15 cellular contexts compared by ENCODE assay signal in the genomic region with DNA sequence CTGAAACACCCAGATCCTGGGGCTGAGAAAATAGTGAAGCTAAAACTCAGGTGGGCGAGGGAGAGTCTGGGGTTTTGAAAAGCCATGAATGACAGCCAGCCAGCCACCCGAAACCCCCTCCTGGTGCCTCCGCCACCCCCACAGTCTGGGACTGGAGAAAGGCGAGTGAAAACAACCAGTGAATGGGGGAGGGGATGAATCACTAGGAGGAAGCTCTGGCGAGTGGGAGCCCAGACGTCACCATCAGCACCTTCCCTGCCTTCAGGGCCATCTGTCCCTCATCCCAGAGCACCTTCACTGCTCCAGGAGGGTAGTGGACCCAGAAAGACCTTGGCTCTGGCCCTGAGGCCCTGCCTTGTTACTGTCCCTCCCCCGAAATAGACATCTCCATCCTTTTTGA. TPM values are rescaled to one million over a fixed set of nuclear protein-coding genes. Genes with fewer than 3 reads are reported as not detected.
DNase-seq lines count a peak whose midpoint lies in the region; ATAC-seq, FAIRE-seq and TF ChIP-seq lines count a peak whose summit lies in the region.
"Had no signal": no experiment of that assay in that cellular context is flagged by ENCODE, and none has a peak within 500 bp of the region (broad histone marks: within the 10 kb centered on the region; RNA-seq: fewer than 3 reads in every experiment).

No MANE protein-coding gene starts in this region.

- H3K27me3 Mint-ChIP-seq in activated naive CD8-positive, alpha-beta T cell treated with anti-CD3 and anti-CD28 coated beads, Interleukin-2, amount 50 U/mL, for 24 hours = no peaks in the 10 kb centered on the region
- no peaks in the 10 kb centered on the region for H3K27me3 Mint-ChIP-seq in natural killer cell treated with Interleukin-12 subunit alpha and Interleukin-12 subunit beta and Interleukin-15 and Interleukin-18, amount 100 ng/mL, for 72 hours

- TF ChIP-seq CTCF in pancreas (IDR thresholded peaks at IDR 0.05) = no peak
- TF ChIP-seq CTCF in smooth muscle cell (IDR thresholded peaks at IDR 0.05; ENCODE audit: borderline replicate concordance, insufficient read depth, poor library complexity, severe bottlenecking) = no peak

- H3K9me3 ChIP-seq in pancreas (no peaks in the 10 kb centered on the region), smooth muscle cell (replicated peaks; ENCODE audit: low read depth) (no peaks in the 10 kb centered on the region)
- H3K9me3 ChIP-seq: SJCRH30, thyroid gland had no signal

- no peaks in the 10 kb centered on the region for H3K9me3 Mint-ChIP-seq in activated naive CD8-positive, alpha-beta T cell treated with anti-CD3 and anti-CD28 coated beads, Interleukin-2, amount 50 U/mL, for 24 hours
- no peaks in the 10 kb centered on the region for H3K9me3 Mint-ChIP-seq in natural killer cell treated with Interleukin-12 subunit alpha and Interleukin-12 subunit beta and Interleukin-15 and Interleukin-18, amount 100 ng/mL, for 72 hours
- H3K9me3 Mint-ChIP-seq: CD14-positive monocyte, WTC11 had no signal

- H3K4me3 ChIP-seq in pancreas = no peak overlapping the region
- no peak overlapping the region for H3K4me3 ChIP-seq in smooth muscle cell
- H3K4me3 ChIP-seq: SJCRH30, thyroid gland had no signal

- intact Hi-C loops in pancreas (cut with DNase I) = loop anchor here in 1 of 3 donors (10.0 kb wide), 1 partner anchor 48 kb away; no protein-coding TSS in a partner anchor

- no peaks in the 10 kb centered on the region for H3F3A ChIP-seq in smooth muscle cell (ENCODE audit: low read depth)

- peak overlapping the region; percentile 29 for H3K27ac Mint-ChIP-seq in activated naive CD8-positive, alpha-beta T cell treated with anti-CD3 and anti-CD28 coated beads, Interleukin-2, amount 50 U/mL, for 24 hours
- no peak overlapping the region for H3K27ac Mint-ChIP-seq in natural killer cell treated with Interleukin-12 subunit alpha and Interleukin-12 subunit beta and Interleukin-15 and Interleukin-18, amount 100 ng/mL, for 72 hours
- H3K27ac Mint-ChIP-seq: progenitor cell of endocrine pancreas, WTC11 had no signal

- peaks cover 64% of the 10 kb centered on the region for H3K4me1 Mint-ChIP-seq in activated naive CD8-positive, alpha-beta T cell treated with anti-CD3 and anti-CD28 coated beads, Interleukin-2, amount 50 U/mL, for 24 hours
- H3K4me1 Mint-ChIP-seq in natural killer cell treated with Interleukin-12 subunit alpha and Interleukin-12 subunit beta and Interleukin-15 and Interleukin-18, amount 100 ng/mL, for 72 hours (ENCODE audit: low read depth in 2 of 2) = peaks cover 7 to 19% of the 10 kb centered on the region in 2 donors

- 85 to 86% methylated on average over 7 of the region's 7 CpGs for WGBS in pancreas, 2 donors
- 35% methylated on average over 7 of the region's 7 CpGs for WGBS in smooth muscle cell (ENCODE audit: low lambda C conversion rate)

- H3K79me2 ChIP-seq in smooth muscle cell (ENCODE audit: low read depth) = no peaks in the 10 kb centered on the region

- H3K4me2 ChIP-seq in smooth muscle cell = no peak overlapping the region

- peaks cover 9 to 30% (median 18%) of the 10 kb centered on the region in 3 donors for H3K4me1 ChIP-seq in pancreas
- H3K4me1 ChIP-seq in smooth muscle cell (ENCODE audit: low read depth) = no peaks in the 10 kb centered on the region
- H3K4me1 ChIP-seq: SJCRH30 had no signal

- peak overlapping the region; percentile 39 for H3K4me3 Mint-ChIP-seq in activated naive CD8-positive, alpha-beta T cell treated with anti-CD3 and anti-CD28 coated beads, Interleukin-2, amount 50 U/mL, for 24 hours
- no peak overlapping the region for H3K4me3 Mint-ChIP-seq in natural killer cell treated with Interleukin-12 subunit alpha and Interleukin-12 subunit beta and Interleukin-15 and Interleukin-18, amount 100 ng/mL, for 72 hours
- H3K4me3 Mint-ChIP-seq: CD14-positive monocyte, WTC11 had no signal

- no peaks in the 10 kb centered on the region for H4K20me1 ChIP-seq in smooth muscle cell (ENCODE audit: low read depth)

- no peaks in the 10 kb centered on the region for H3K36me3 Mint-ChIP-seq in activated naive CD8-positive, alpha-beta T cell treated with anti-CD3 and anti-CD28 coated beads, Interleukin-2, amount 50 U/mL, for 24 hours (ENCODE audit: low read depth)
- H3K36me3 Mint-ChIP-seq in natural killer cell treated with Interleukin-12 subunit alpha and Interleukin-12 subunit beta and Interleukin-15 and Interleukin-18, amount 100 ng/mL, for 72 hours = no peaks in the 10 kb centered on the region
- H3K36me3 Mint-ChIP-seq: CD14-positive monocyte, WTC11 had no signal

- no peak overlapping the region for H3K9ac ChIP-seq in smooth muscle cell (ENCODE audit: low read depth)

- H3K27me3 ChIP-seq in pancreas = no peaks in the 10 kb centered on the region
- H3K27me3 ChIP-seq in smooth muscle cell (ENCODE audit: low read depth) = no peaks in the 10 kb centered on the region
- H3K27me3 ChIP-seq: thyroid gland had no signal

- DNase-seq in G401 (ENCODE audit: low spot score) = peak; percentile 78
- peak; percentile 21 for DNase-seq in T-helper 9 cell
- DNase-seq in activated naive CD8-positive, alpha-beta T cell treated with anti-CD3 and anti-CD28 coated beads, Interleukin-2, amount 50 U/mL, for 24 hours = peak; percentile 59
- DNase-seq in stimulated activated CD4-positive, alpha-beta T cell treated with anti-CD3 and anti-CD28 coated beads, Interleukin-2, amount 100 ng/mL, for 4 hours (ENCODE audit: low read depth) = peak; percentile 64
- DNase-seq in SHP77 (lab: John Stamatoyannopoulos, UW) = no peak
- DNase-seq in pancreas = no peak
- DNase-seq in smooth muscle cell (lab: John Stamatoyannopoulos, UW; ENCODE audit: unreplicated experiment) = no peak
- no peak for DNase-seq in natural killer cell treated with Interleukin-12 subunit alpha and Interleukin-12 subunit beta and Interleukin-15 and Interleukin-18, amount 100 ng/mL, for 72 hours (ENCODE audit: low spot score)
- DNase-seq: NCI-H1417, NCI-H69, SJCRH30, thyroid gland had no signal

- peak overlapping the region in 1 of 4 donors; percentile 17 for H3K27ac ChIP-seq in pancreas
- H3K27ac ChIP-seq in smooth muscle cell (ENCODE audit: low read depth) = no peak overlapping the region
- H3K27ac ChIP-seq: SJCRH30, thyroid gland had no signal

- no peak for FAIRE-seq in pancreas (lab: Jason Lieb, UNC)

- no peak overlapping the region for H2AFZ ChIP-seq in smooth muscle cell (ENCODE audit: low read depth)

- in situ Hi-C loops in G401 (cut with HindIII; ENCODE audit: low sequenced_read_pairs) = no loop called here

- peak; percentile 55 for ATAC-seq in activated naive CD8-positive, alpha-beta T cell treated with anti-CD3 and anti-CD28 coated beads, Interleukin-2, amount 50 U/mL, for 24 hours
- ATAC-seq in pancreas = no peak
- ATAC-seq in natural killer cell treated with Interleukin-12 subunit alpha and Interleukin-12 subunit beta and Interleukin-15 and Interleukin-18, amount 100 ng/mL, for 72 hours = no peak
- ATAC-seq: WTC11 had no signal

- H3K36me3 ChIP-seq in pancreas = peaks cover 0 to 15% (median 0%) of the 10 kb centered on the region in 3 donors
- no peaks in the 10 kb centered on the region for H3K36me3 ChIP-seq in smooth muscle cell (ENCODE audit: low read depth)
- H3K36me3 ChIP-seq: SJCRH30, thyroid gland had no signal

RNA-seq across cellular contexts. Expression of a gene that starts 9.2 kb away (rescaled TPM):
- not detected in 2 replicates for total RNA-seq in G401 (2014; rRNA removed; shearing (Covaris generic))
- total RNA-seq in pancreas (10 to 100 TPM; 11.9 to 28.8 (median 23.1) TPM), smooth muscle cell (not detected in 2 replicates)
- polyA plus RNA-seq in pancreas (10 to 100 TPM; 17.1 to 36.7 TPM), smooth muscle cell (not detected in 2 replicates)
- 1 to 10 TPM in 1 of 2 donors, under 1 TPM in 1; 0.17 to 1.3 TPM for total RNA-seq in natural killer cell treated with Interleukin-12 subunit alpha and Interleukin-12 subunit beta and Interleukin-15 and Interleukin-18, amount 100 ng/mL, for 72 hours
- total RNA-seq: progenitor cell of endocrine pancreas, SJCRH30 had no signal
- polyA plus RNA-seq: CD14-positive monocyte had no signal

RNA-seq across cellular contexts. Expression of a gene that starts 17.2 kb away (rescaled TPM):
- not detected in 2 replicates for total RNA-seq in G401 (2014; rRNA removed; shearing (Covaris generic))
- under 1 TPM; 0.15 to 0.52 (median 0.26) TPM for total RNA-seq in pancreas
- polyA plus RNA-seq in pancreas = under 1 TPM; 0.27 to 0.89 TPM
- total RNA-seq in smooth muscle cell = not detected in 2 replicates
- not detected in 2 replicates for polyA plus RNA-seq in smooth muscle cell
- not detected for total RNA-seq in natural killer cell treated with Interleukin-12 subunit alpha and Interleukin-12 subunit beta and Interleukin-15 and Interleukin-18, amount 100 ng/mL, for 72 hours
- total RNA-seq: progenitor cell of endocrine pancreas, SJCRH30, WTC11 had no signal
- polyA plus RNA-seq: CD14-positive monocyte had no signal

RNA-seq across cellular contexts. Expression of a gene that starts 17.2 kb away (rescaled TPM):
- total RNA-seq in G401 (2014; rRNA removed; shearing (Covaris generic)) = not detected in 2 replicates
- 1 to 10 TPM in 1 of 6 donors, under 1 TPM in 5; 0.35 to 1.2 (median 0.59) TPM for total RNA-seq in pancreas
- under 1 TPM; 0.40 to 0.68 TPM for polyA plus RNA-seq in pancreas
- total RNA-seq in smooth muscle cell = not detected in 2 replicates
- 1.2 TPM in 1 of 2 replicates, not detected in the other for polyA plus RNA-seq in smooth muscle cell
- total RNA-seq in natural killer cell treated with Interleukin-12 subunit alpha and Interleukin-12 subunit beta and Interleukin-15 and Interleukin-18, amount 100 ng/mL, for 72 hours = 1 to 10 TPM in 1 of 2 donors, not detected in 1; 1.5 TPM
- total RNA-seq: SJCRH30 had no signal
- polyA plus RNA-seq: CD14-positive monocyte had no signal

RNA-seq across cellular contexts. Expression of a gene that starts 31.1 kb away (rescaled TPM):
- total RNA-seq in G401 (2014; rRNA removed; shearing (Covaris generic)) = not detected in 2 replicates
- total RNA-seq in pancreas (under 1 TPM in 1 of 6 donors, not detected in 5; 0.17 TPM), smooth muscle cell (0.76 and 2.1 TPM in 2 replicates)
- polyA plus RNA-seq in pancreas (not detected), smooth muscle cell (1.0 and 1.3 TPM in 2 replicates)
- not detected for total RNA-seq in natural killer cell treated with Interleukin-12 subunit alpha and Interleukin-12 subunit beta and Interleukin-15 and Interleukin-18, amount 100 ng/mL, for 72 hours
- total RNA-seq: progenitor cell of endocrine pancreas, thyroid gland, WTC11 had no signal
- polyA plus RNA-seq: CD14-positive monocyte had no signal

RNA-seq across cellular contexts. Expression of a gene that starts 32.1 kb away (rescaled TPM):
- total RNA-seq in G401 (2014; rRNA removed; shearing (Covaris generic)) = 20.6 and 21.2 TPM in 2 replicates
- 1 to 10 TPM; 2.6 to 7.5 (median 4.1) TPM for total RNA-seq in pancreas
- 1 to 10 TPM; 2.6 to 4.2 TPM for polyA plus RNA-seq in pancreas
- 3.9 and 8.5 TPM in 2 replicates for total RNA-seq in smooth muscle cell
- polyA plus RNA-seq in smooth muscle cell = 3.9 and 4.7 TPM in 2 replicates
- 10 to 100 TPM; 13.5 to 14.0 TPM for total RNA-seq in natural killer cell treated with Interleukin-12 subunit alpha and Interleukin-12 subunit beta and Interleukin-15 and Interleukin-18, amount 100 ng/mL, for 72 hours

Comparison
In these comparisons a context has a peak if more than half of its experiments do, and no peak if none do; other contexts are left out.
1. DNase-seq: peak in G401 (single experiment), T-helper 9 cell (single experiment), activated naive CD8-positive, alpha-beta T cell treated with anti-CD3 and anti-CD28 coated beads, Interleukin-2, amount 50 U/mL, for 24 hours (single experiment) and stimulated activated CD4-positive, alpha-beta T cell treated with anti-CD3 and anti-CD28 coated beads, Interleukin-2, amount 100 ng/mL, for 4 hours (single experiment); none in SHP77 (0 of 2), pancreas (0 of 6), smooth muscle cell (single experiment) and natural killer cell treated with Interleukin-12 subunit alpha and Interleukin-12 subunit beta and Interleukin-15 and Interleukin-18, amount 100 ng/mL, for 72 hours (single experiment).
2. RNA of a gene that starts 9.2 kb away (total RNA-seq): 11.9 to 28.8 TPM in pancreas; 0.17 to 1.3 TPM in natural killer cell treated with Interleukin-12 subunit alpha and Interleukin-12 subunit beta and Interleukin-15 and Interleukin-18, amount 100 ng/mL, for 72 hours, not detected in G401 and not detected in smooth muscle cell; every median in the first group is over 4 times any median in the second.